In the genomic region with DNA sequence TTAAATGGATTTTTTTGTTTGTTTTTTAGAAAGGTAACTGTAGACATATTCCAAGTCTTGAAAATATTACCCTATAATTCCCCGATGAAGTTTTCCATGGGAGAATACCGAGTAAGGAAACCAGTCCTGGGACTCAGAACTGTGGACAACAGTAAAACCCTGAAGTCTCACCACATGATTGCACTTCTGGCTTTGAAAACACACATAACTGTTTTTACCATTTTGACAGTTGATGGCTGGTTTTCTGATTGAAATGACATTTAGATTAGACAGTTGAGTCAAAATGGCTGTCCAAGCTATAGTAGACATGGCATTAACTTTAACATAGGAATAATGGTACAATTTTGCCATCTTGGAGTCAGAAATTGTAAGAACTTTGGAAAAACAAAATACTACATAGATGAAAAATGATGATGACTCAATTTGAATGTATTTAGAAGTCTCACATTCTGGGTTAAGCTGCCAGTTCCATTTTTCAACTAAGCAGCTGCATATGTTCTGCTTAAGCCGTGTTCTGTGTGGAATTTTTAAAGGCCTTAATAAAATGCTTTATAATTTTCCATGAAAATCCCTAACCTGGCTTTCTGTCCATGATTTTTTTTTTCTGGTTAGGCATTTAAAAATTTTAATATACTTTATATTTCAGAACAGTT, we compare ENCODE assay signal across 1 cellular context.
TF ChIP-seq lines count a peak whose summit lies in the region.

No MANE protein-coding gene starts in this region.

TF ChIP-seq in SK-N-SH treated with all-trans-retinoic acid at 6 μM for 48 hours, 23 proteins besides CTCF, POLR2A, EP300 and RAD21 (continued from another document):
- TF ChIP-seq, protein P1, sequence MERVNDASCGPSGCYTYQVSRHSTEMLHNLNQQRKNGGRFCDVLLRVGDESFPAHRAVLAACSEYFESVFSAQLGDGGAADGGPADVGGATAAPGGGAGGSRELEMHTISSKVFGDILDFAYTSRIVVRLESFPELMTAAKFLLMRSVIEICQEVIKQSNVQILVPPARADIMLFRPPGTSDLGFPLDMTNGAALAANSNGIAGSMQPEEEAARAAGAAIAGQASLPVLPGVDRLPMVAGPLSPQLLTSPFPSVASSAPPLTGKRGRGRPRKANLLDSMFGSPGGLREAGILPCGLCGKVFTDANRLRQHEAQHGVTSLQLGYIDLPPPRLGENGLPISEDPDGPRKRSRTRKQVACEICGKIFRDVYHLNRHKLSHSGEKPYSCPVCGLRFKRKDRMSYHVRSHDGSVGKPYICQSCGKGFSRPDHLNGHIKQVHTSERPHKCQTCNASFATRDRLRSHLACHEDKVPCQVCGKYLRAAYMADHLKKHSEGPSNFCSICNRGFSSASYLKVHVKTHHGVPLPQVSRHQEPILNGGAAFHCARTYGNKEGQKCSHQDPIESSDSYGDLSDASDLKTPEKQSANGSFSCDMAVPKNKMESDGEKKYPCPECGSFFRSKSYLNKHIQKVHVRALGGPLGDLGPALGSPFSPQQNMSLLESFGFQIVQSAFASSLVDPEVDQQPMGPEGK (CRISPR knock-in tag; IDR thresholded peaks at IDR 0.05; ENCODE audit: borderline replicate concordance): no peak
